31 cellular contexts compared by ENCODE assay signal in genomic region chr5:93018461-93018860, GRCh38.
A peak's percentile ranks its signal among the peaks of the same experiment; 100 is the strongest.
DNase-seq lines count a peak whose midpoint lies in the region; ATAC-seq and TF ChIP-seq lines count a peak whose summit lies in the region.
"Had no signal": no experiment of that assay in that cellular context is flagged by ENCODE, and none has a peak within 500 bp of the region (broad histone marks: within the 10 kb centered on the region; RNA-seq: fewer than 3 reads in every experiment).

No MANE protein-coding gene starts in this region.

- no peaks in the 10 kb centered on the region for H3F3A ChIP-seq in GM23338 (replicated peaks; ENCODE audit: low read depth)

- H3K36me3 Mint-ChIP-seq in GM23338 (ENCODE audit: low read depth) = no peaks in the 10 kb centered on the region
- H3K36me3 Mint-ChIP-seq in activated CD4-positive, alpha-beta memory T cell treated with anti-CD3 and anti-CD28 coated beads, Interleukin-2, amount 10 ng/mL, durations not matched to agents 7 days and 5 days (ENCODE audit: low read depth) = no peaks in the 10 kb centered on the region
- H3K36me3 Mint-ChIP-seq: brain, mesothelial cell of epicardium had no signal

- peak overlapping the region; percentile 72; the same call in 1 of the 2 replicates for H2AFZ ChIP-seq in GM23338

- H3K4me3 ChIP-seq in GM23338 = no peak overlapping the region
- H3K4me3 ChIP-seq in fibroblast of pulmonary artery (replicated peaks; ENCODE audit: low read depth, low read length) = no peak overlapping the region
- H3K4me3 ChIP-seq: adrenal gland, prostate gland, thyroid gland, vagina had no signal

- H3K36me3 ChIP-seq in GM23338 (ENCODE audit: insufficient read depth) = no peaks in the 10 kb centered on the region
- H3K36me3 ChIP-seq: adrenal gland, neutrophil, prostate gland, thyroid gland, vagina had no signal

- no peaks in the 10 kb centered on the region for H4K20me1 ChIP-seq in GM23338 (replicated peaks; ENCODE audit: insufficient read depth)

- peaks cover 5% of the 10 kb centered on the region for H3K27me3 Mint-ChIP-seq in GM23338 (ENCODE audit: insufficient read depth, low read depth, poor library complexity)
- no peaks in the 10 kb centered on the region for H3K27me3 Mint-ChIP-seq in activated CD4-positive, alpha-beta memory T cell treated with anti-CD3 and anti-CD28 coated beads, Interleukin-2, amount 10 ng/mL, durations not matched to agents 7 days and 5 days
- H3K27me3 Mint-ChIP-seq: brain had no signal

- TF ChIP-seq CTCF in GM23338 (conservative IDR thresholded peaks at IDR 0.05; ENCODE audit: low read depth in 2 of 2) (no peak), fibroblast of pulmonary artery (IDR thresholded peaks at IDR 0.05; ENCODE audit: low read length, missing control alignments) (no peak)

- H3K4me2 ChIP-seq in GM23338 = no peak overlapping the region
- H3K4me2 ChIP-seq: KMS-11 had no signal

- no peaks in the 10 kb centered on the region for H3K9me3 Mint-ChIP-seq in GM23338
- peaks cover 2% of the 10 kb centered on the region for H3K9me3 Mint-ChIP-seq in activated CD4-positive, alpha-beta memory T cell treated with anti-CD3 and anti-CD28 coated beads, Interleukin-2, amount 10 ng/mL, durations not matched to agents 7 days and 5 days
- H3K9me3 Mint-ChIP-seq: mesothelial cell of epicardium had no signal

- no peak overlapping the region for H3K4me3 Mint-ChIP-seq in GM23338
- no peak overlapping the region for H3K4me3 Mint-ChIP-seq in activated CD4-positive, alpha-beta memory T cell treated with anti-CD3 and anti-CD28 coated beads, Interleukin-2, amount 10 ng/mL, durations not matched to agents 7 days and 5 days
- H3K4me3 Mint-ChIP-seq: activated CD8-positive, alpha-beta T cell treated with anti-CD3 and anti-CD28 coated beads, Interleukin-2, amount 10 ng/mL, durations not matched to agents 7 days and 5 days; activated naive CD4-positive, alpha-beta T cell treated with anti-CD3 and anti-CD28 coated beads for 36 hours; brain; mesothelial cell of epicardium; T-helper 2 cell treated with Interferon-gamma antibody and Interleukin-4, amounts not matched to agents 5 μg/mL and 100 μg/mL, for 36 hours had no signal

- POLR2A ChIA-PET in activated CD4-positive, alpha-beta memory T cell treated with anti-CD3 and anti-CD28 coated beads, Interleukin-2, amount 10 ng/mL, durations not matched to agents 7 days and 5 days (lab: Charles Lee) = no interaction called here

- H3K27me3 ChIP-seq in GM23338 (ENCODE audit: insufficient read depth) = no peaks in the 10 kb centered on the region
- H3K27me3 ChIP-seq: adrenal gland, neutrophil, thyroid gland, vagina had no signal

- H3K27ac ChIP-seq in GM23338 (ENCODE audit: low read depth) = no peak overlapping the region
- H3K27ac ChIP-seq: adrenal gland, KMS-11, neutrophil, prostate gland, thyroid gland, vagina had no signal

- peaks cover 10% of the 10 kb centered on the region for H3K4me1 ChIP-seq in GM23338 (ENCODE audit: insufficient read depth)
- H3K4me1 ChIP-seq: adrenal gland, prostate gland, thyroid gland, vagina had no signal

- H3K79me2 ChIP-seq in GM23338 (replicated peaks; ENCODE audit: insufficient read depth) = no peaks in the 10 kb centered on the region

- peaks cover 25% of the 10 kb centered on the region for H3K4me1 Mint-ChIP-seq in GM23338
- H3K4me1 Mint-ChIP-seq in activated CD4-positive, alpha-beta memory T cell treated with anti-CD3 and anti-CD28 coated beads, Interleukin-2, amount 10 ng/mL, durations not matched to agents 7 days and 5 days = no peaks in the 10 kb centered on the region

- CTCF ChIA-PET in activated CD4-positive, alpha-beta memory T cell treated with anti-CD3 and anti-CD28 coated beads, Interleukin-2, amount 10 ng/mL, durations not matched to agents 7 days and 5 days (lab: Charles Lee) = no interaction called here

- no peaks in the 10 kb centered on the region for H3K9me2 ChIP-seq in GM23338 (ENCODE audit: insufficient read depth)

- ATAC-seq in GM23338 = no peak
- ATAC-seq in HG03432 (IDR thresholded peaks at IDR 0.05; ENCODE audit: unreplicated experiment) = no peak
- no peak for ATAC-seq in GM21528 (IDR thresholded peaks at IDR 0.05; ENCODE audit: low FRiP score, unreplicated experiment)
- ATAC-seq: activated CD8-positive, alpha-beta T cell treated with anti-CD3 and anti-CD28 coated beads, Interleukin-2, amount 10 ng/mL, durations not matched to agents 7 days and 5 days; left ventricle myocardium superior; sciatic nerve had no signal

- DNase-seq in AG08395 (ENCODE audit: low spot score) (peak; percentile 34), GM23338 (ENCODE audit: low spot score) (no peak), RPMI7951 (ENCODE audit: low read depth) (peak; percentile 3), fibroblast of pulmonary artery (ENCODE audit: low read depth) (peak; percentile 3)
- DNase-seq in activated CD4-positive, alpha-beta memory T cell treated with anti-CD3 and anti-CD28 coated beads, Interleukin-2, amount 10 ng/mL, durations not matched to agents 7 days and 5 days = no peak
- DNase-seq in activated CD4-positive, alpha-beta T cell treated with anti-CD3 and anti-CD28 coated beads for 1 hour = no peak
- DNase-seq: activated CD4-positive, CD25-positive, alpha-beta regulatory T cell treated with anti-CD3 and anti-CD28 coated beads, Interleukin-2, amount 50 U/mL, for 72 hours; activated CD8-positive, alpha-beta T cell treated with anti-CD3 and anti-CD28 coated beads, Interleukin-2, amount 10 ng/mL, durations not matched to agents 7 days and 5 days; activated naive CD4-positive, alpha-beta T cell treated with anti-CD3 and anti-CD28 coated beads for 36 hours; adrenal gland; DMS 273 treated with DMSO at 0.1 percent for 48 hours; head of caudate nucleus; left ventricle myocardium superior; MM.1S; NCI-H1105 treated with DMSO at 0.1 percent for 48 hours; NCI-H2029; NCI-H524 treated with DMSO at 0.1 percent for 48 hours; NK-92 treated with Interleukin-12 subunit alpha and Interleukin-12 subunit beta, amount 100 ng/mL, for 24 hours; Right ventricle myocardium superior; stimulated activated CD4-positive, alpha-beta T cell treated with anti-CD3 and anti-CD28 coated beads, Interleukin-4, amount 100 ng/mL, for 24 hours; thyroid gland had no signal

- H3K27ac Mint-ChIP-seq in GM23338 = no peak overlapping the region
- no peak overlapping the region for H3K27ac Mint-ChIP-seq in activated CD4-positive, alpha-beta memory T cell treated with anti-CD3 and anti-CD28 coated beads, Interleukin-2, amount 10 ng/mL, durations not matched to agents 7 days and 5 days
- H3K27ac Mint-ChIP-seq: activated CD8-positive, alpha-beta T cell treated with anti-CD3 and anti-CD28 coated beads, Interleukin-2, amount 10 ng/mL, durations not matched to agents 7 days and 5 days; activated naive CD4-positive, alpha-beta T cell treated with anti-CD3 and anti-CD28 coated beads for 36 hours; mesothelial cell of epicardium; T-helper 2 cell treated with Interferon-gamma antibody and Interleukin-4, amounts not matched to agents 5 μg/mL and 100 μg/mL, for 36 hours had no signal

TF ChIP-seq in GM23338, 12 proteins besides CTCF, POLR2A, EP300 and RAD21:
- TF ChIP-seq ZNF114 (CRISPR knock-in tag; IDR thresholded peaks at IDR 0.05) (no peak), STAT1 (IDR thresholded peaks at IDR 0.05; ENCODE audit: unreplicated experiment) (no peak), CREB1 (CRISPR knock-in tag; IDR thresholded peaks at IDR 0.05; ENCODE audit: low read depth) (no peak), ZNF331 (CRISPR knock-in tag; IDR thresholded peaks at IDR 0.05; ENCODE audit: low read depth) (no peak), POLR2AphosphoS5 (IDR thresholded peaks at IDR 0.05; ENCODE audit: low read depth) (no peak), EZH2 (IDR thresholded peaks at IDR 0.05; ENCODE audit: low read depth, unreplicated experiment) (no peak), JUNB (IDR thresholded peaks at IDR 0.05; ENCODE audit: unreplicated experiment) (no peak), REST (IDR thresholded peaks at IDR 0.05; ENCODE audit: unreplicated experiment) (no peak), EZH2phosphoT487 (IDR thresholded peaks at IDR 0.05; ENCODE audit: unreplicated experiment) (no peak), ETS1 (IDR thresholded peaks at IDR 0.05) (no peak)

Comparison
In these comparisons a context has a peak if more than half of its experiments do, and no peak if none do; other contexts are left out.
1. DNase-seq: peak in AG08395 (single experiment), RPMI7951 (single experiment) and fibroblast of pulmonary artery (single experiment); none in GM23338 (single experiment), activated CD4-positive, alpha-beta memory T cell treated with anti-CD3 and anti-CD28 coated beads, Interleukin-2, amount 10 ng/mL, durations not matched to agents 7 days and 5 days (single experiment) and activated CD4-positive, alpha-beta T cell treated with anti-CD3 and anti-CD28 coated beads for 1 hour (single experiment).